ENCODE assay signal across 14 cellular contexts in the genomic region with DNA sequence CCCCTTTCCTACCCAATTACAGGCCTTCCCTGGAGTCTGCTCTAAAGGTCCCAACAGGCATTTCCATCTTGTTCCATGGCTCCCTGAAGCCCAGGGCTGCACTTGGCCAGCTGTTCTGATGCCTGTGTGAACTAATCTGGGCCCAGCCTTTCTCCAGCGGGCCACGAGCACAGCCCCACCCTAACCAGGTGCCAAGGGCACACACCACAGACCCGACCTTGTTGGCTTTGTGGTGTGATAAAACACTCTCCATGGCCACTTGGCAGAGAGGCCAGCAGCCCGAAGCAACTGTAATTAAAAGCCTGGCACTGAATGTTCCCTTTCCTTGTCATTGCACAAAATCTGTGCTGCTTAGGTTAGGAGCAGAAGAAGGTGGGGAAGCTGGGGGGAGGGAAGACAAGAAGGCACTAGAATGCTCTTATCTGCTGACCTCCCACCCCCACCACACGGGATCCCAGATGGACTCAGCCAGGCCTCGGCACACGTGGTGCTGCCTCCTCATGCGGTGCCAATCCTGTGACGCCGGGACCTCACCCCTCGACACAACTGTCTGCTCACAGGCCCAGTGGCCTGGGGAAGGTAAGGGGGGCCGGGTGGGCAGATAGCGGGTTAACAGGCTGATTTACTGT. TPM values are rescaled to one million over a fixed set of nuclear protein-coding genes. Genes with fewer than 3 reads are reported as not detected.
A peak's percentile ranks its signal among the peaks of the same experiment; 100 is the strongest.
DNase-seq lines count a peak whose midpoint lies in the region; ATAC-seq and TF ChIP-seq lines count a peak whose summit lies in the region.
"Had no signal": no experiment of that assay in that cellular context is flagged by ENCODE, and none has a peak within 500 bp of the region (broad histone marks: within the 10 kb centered on the region; RNA-seq: fewer than 3 reads in every experiment).

No MANE protein-coding gene starts in this region.

- no peak overlapping the region for H2BK15ac ChIP-seq in IMR-90 (ENCODE audit: low read depth, low read length)

- ATAC-seq in IMR-90 (ENCODE audit: low read depth) (no peak), omental fat pad (ENCODE audit: low FRiP score) (no peak), HG03025 (IDR thresholded peaks at IDR 0.05; ENCODE audit: low FRiP score, unreplicated experiment) (no peak)
- no peak for ATAC-seq in CD8-positive, alpha-beta T cell
- ATAC-seq: activated CD8-positive, alpha-beta T cell treated with anti-CD3 and anti-CD28 coated beads, Interleukin-2, amount 10 ng/mL, durations not matched to agents 7 days and 5 days; GM12878 had no signal

- H2AK9ac ChIP-seq in IMR-90 (replicated peaks; ENCODE audit: low read depth, low read length, poor library complexity) = no peak overlapping the region

- no peak overlapping the region for H2AK5ac ChIP-seq in IMR-90 (ENCODE audit: low read depth, low read length)

- no peaks in the 10 kb centered on the region for H3K27me3 ChIP-seq in IMR-90 (ENCODE audit: control insufficient read depth, insufficient read depth, low read length)
- H3K27me3 ChIP-seq in breast epithelium = no peaks in the 10 kb centered on the region
- no peaks in the 10 kb centered on the region for H3K27me3 ChIP-seq in layer of hippocampus (ENCODE audit: control insufficient read depth, insufficient read depth, low read length)
- no peaks in the 10 kb centered on the region for H3K27me3 ChIP-seq in spleen (replicated peaks in 1 of 7)
- H3K27me3 ChIP-seq in CD8-positive, alpha-beta T cell (ENCODE audit: insufficient read depth, low read length) = no peaks in the 10 kb centered on the region

- TF ChIP-seq POLR2A in IMR-90 (IDR thresholded peaks at IDR 0.05; ENCODE audit: low read depth, low read length) (no peak), breast epithelium (IDR thresholded peaks at IDR 0.05) (no peak), spleen (IDR thresholded peaks at IDR 0.05) (no peak)

- POLR2A ChIA-PET in IMR-90 (lab: Charles Lee; ENCODE audit: unreplicated experiment) = no interaction called here
- POLR2A ChIA-PET in CD8-positive, alpha-beta T cell (lab: Charles Lee) = no interaction called here

- peaks cover 62% of the 10 kb centered on the region for H3K36me3 Mint-ChIP-seq in CD8-positive, alpha-beta T cell
- H3K36me3 Mint-ChIP-seq: IgD-negative memory B cell had no signal

- H4K20me1 ChIP-seq in IMR-90 (ENCODE audit: insufficient read depth, low read length) = 0 out of 2 replicates have a peak, but pooled peaks cover 10% of the 10 kb centered on the region

- no peak overlapping the region for H3K4me3 Mint-ChIP-seq in CD8-positive, alpha-beta T cell
- H3K4me3 Mint-ChIP-seq: activated CD8-positive, alpha-beta T cell treated with anti-CD3 and anti-CD28 coated beads, Interleukin-2, amount 10 ng/mL, durations not matched to agents 7 days and 5 days; CD8-positive, alpha-beta memory T cell; IgD-negative memory B cell had no signal

- H3K36me3 ChIP-seq in IMR-90 (ENCODE audit: control insufficient read depth, insufficient read depth, low read length) = peaks cover 30% of the 10 kb centered on the region
- H3K36me3 ChIP-seq in breast epithelium = no peaks in the 10 kb centered on the region
- H3K36me3 ChIP-seq in spleen = peaks cover 0 to 79% (median 52%) of the 10 kb centered on the region in 6 donors
- peaks cover 45% of the 10 kb centered on the region for H3K36me3 ChIP-seq in CD8-positive, alpha-beta T cell (ENCODE audit: insufficient read depth, low read length)

- BruUV-seq in IMR-90 (replicated peaks; lab: Mats Ljungman, UMichigan) = no TSS peak

- H3K23ac ChIP-seq in IMR-90 (ENCODE audit: low read depth, low read length) = no peak overlapping the region

- no peak overlapping the region for H3K18ac ChIP-seq in IMR-90 (ENCODE audit: low read depth, low read length)

- 60% methylated on average over 1 of the region's 13 CpGs; no CpG with 5 or more reads in 1 of the 2 experiments for WGBS in IMR-90 (ENCODE audit: extremely low coverage in 2 of 2, insufficient read length in 1 of 2), 2 experiments
- 55 to 87% (median 77%) methylated on average over 13 of the region's 13 CpGs for WGBS in spleen, 5 donors

- H3K27me3 Mint-ChIP-seq in CD8-positive, alpha-beta T cell (ENCODE audit: low read depth) = no peaks in the 10 kb centered on the region
- H3K27me3 Mint-ChIP-seq: CD8-positive, alpha-beta memory T cell; IgD-negative memory B cell had no signal

- no peak overlapping the region for H2BK5ac ChIP-seq in IMR-90 (ENCODE audit: low read depth, low read length, poor library complexity, severe bottlenecking)

- H3K9me3 ChIP-seq in IMR-90 (ENCODE audit: control insufficient read depth, insufficient read depth, low read length) (no peaks in the 10 kb centered on the region), breast epithelium (no peaks in the 10 kb centered on the region), spleen (no peaks in the 10 kb centered on the region)
- no peaks in the 10 kb centered on the region for H3K9me3 ChIP-seq in CD8-positive, alpha-beta T cell (ENCODE audit: low read length)

- no peaks in the 10 kb centered on the region for H3K9me3 Mint-ChIP-seq in CD8-positive, alpha-beta T cell
- H3K9me3 Mint-ChIP-seq: CD8-positive, alpha-beta memory T cell; IgD-negative memory B cell had no signal

- no peak overlapping the region; the same call in 1 of the 2 replicates for H3K14ac ChIP-seq in IMR-90 (replicated peaks; ENCODE audit: low read depth, low read length)

- no peak overlapping the region for H2BK120ac ChIP-seq in IMR-90 (ENCODE audit: low read depth, low read length)

- intact Hi-C loops in IMR-90 (cut with micrococcal nuclease) (no loop called here), breast epithelium (cut with DNase I; ENCODE audit: low total_unique reads) (no loop called here), spleen (cut with DNase I; ENCODE audit: low total_unique reads) (no loop called here)
- intact Hi-C loops in CD8-positive, alpha-beta T cell (cut with DNase I, micrococcal nuclease) = no loop called here

- no peak overlapping the region for H3K9ac ChIP-seq in IMR-90 (ENCODE audit: low read depth, low read length)

- no peak overlapping the region for H3K56ac ChIP-seq in IMR-90 (ENCODE audit: extremely low read depth, insufficient read depth, low read length)

- DNase-seq in IMR-90 (no peak), breast epithelium (ENCODE audit: low spot score in 2 of 2) (peak in 1 of 2 donors; percentile 91), spleen (no peak), omental fat pad (ENCODE audit: low spot score) (no peak)
- no peak for DNase-seq in stimulated activated naive CD4-positive, alpha-beta T cell treated with Interleukin-2 at 50 U/mL for 16 hours (lab: John Stamatoyannopoulos, UW)
- no peak for DNase-seq in CD8-positive, alpha-beta T cell
- DNase-seq: activated CD8-positive, alpha-beta T cell treated with anti-CD3 and anti-CD28 coated beads, Interleukin-2, amount 10 ng/mL, durations not matched to agents 7 days and 5 days; CD8-positive, alpha-beta memory T cell had no signal

- no peaks in the 10 kb centered on the region for H3K4me1 Mint-ChIP-seq in CD8-positive, alpha-beta T cell (ENCODE audit: low read depth)

- H3K4me3 ChIP-seq in IMR-90 (ENCODE audit: insufficient read depth, low read depth, low read length) = no peak overlapping the region
- H3K4me3 ChIP-seq in breast epithelium = peak overlapping the region in 2 of 3 donors; percentile 22 to 38
- H3K4me3 ChIP-seq in spleen = no peak overlapping the region
- H3K4me3 ChIP-seq in CD8-positive, alpha-beta T cell (ENCODE audit: low read depth, low read length) = no peak overlapping the region
- H3K4me3 ChIP-seq: GM12878 had no signal

- H3K4ac ChIP-seq in IMR-90 (ENCODE audit: low read depth, low read length) = no peak overlapping the region

- H4K8ac ChIP-seq in IMR-90 (ENCODE audit: low read depth in 2 of 2, low read length in 2 of 2) = no peak overlapping the region

- dilution Hi-C loops in IMR-90 (cut with HindIII; ENCODE audit: low sequenced_read_pairs, unreplicated experiment) = no loop called here

- H4K5ac ChIP-seq in IMR-90 (ENCODE audit: low read depth, low read length) = no peak overlapping the region

- no peak overlapping the region for H2AFZ ChIP-seq in IMR-90 (replicated peaks; ENCODE audit: low read length, poor library complexity)

- H3K4me1 ChIP-seq in IMR-90 (ENCODE audit: control insufficient read depth, insufficient read depth, low read length) (peaks cover 8% of the 10 kb centered on the region), breast epithelium (peaks cover 9 to 31% of the 10 kb centered on the region in 2 donors), spleen (peaks cover 3 to 43% (median 23%) of the 10 kb centered on the region in 6 donors)
- no peaks in the 10 kb centered on the region for H3K4me1 ChIP-seq in CD8-positive, alpha-beta T cell (ENCODE audit: insufficient read depth, low read length)

- H3K27ac Mint-ChIP-seq in CD8-positive, alpha-beta T cell = no peak overlapping the region
- H3K27ac Mint-ChIP-seq: activated CD8-positive, alpha-beta T cell treated with anti-CD3 and anti-CD28 coated beads, Interleukin-2, amount 10 ng/mL, durations not matched to agents 7 days and 5 days had no signal

- no peak for TF ChIP-seq RAD21 in IMR-90 (IDR thresholded peaks at IDR 0.05; ENCODE audit: low read length)

- in situ Hi-C loops in IMR-90 (cut with MboI; ENCODE audit: low sequenced_read_pairs) = no loop called here

- CTCF ChIA-PET in IMR-90 (lab: Yijun Ruan, JAX) = no interaction called here
- CTCF ChIA-PET in CD8-positive, alpha-beta T cell (lab: Charles Lee) = no interaction called here

- no peak overlapping the region for H3K27ac ChIP-seq in IMR-90 (ENCODE audit: insufficient read depth, low read length)
- peak overlapping the region; percentile 80 to 91 for H3K27ac ChIP-seq in breast epithelium
- H3K27ac ChIP-seq in layer of hippocampus (ENCODE audit: low read depth, low read length) = peak overlapping the region; percentile 19
- H3K27ac ChIP-seq in spleen = peak overlapping the region in 5 of 8 donors; percentile 51 to 68 (median 65)
- H3K27ac ChIP-seq in CD8-positive, alpha-beta T cell (ENCODE audit: low read depth, low read length) = no peak overlapping the region

- H3K9me1 ChIP-seq in IMR-90 (ENCODE audit: insufficient read depth, low read length) = peaks cover 9% of the 10 kb centered on the region; the same call in 1 of the 2 replicates

- no peak for TF ChIP-seq CTCF in IMR-90 (conservative IDR thresholded peaks at IDR 0.05; ENCODE audit: low read depth, low read length)
- TF ChIP-seq CTCF in breast epithelium (IDR thresholded peaks at IDR 0.05) = no peak
- no peak for TF ChIP-seq CTCF in spleen (IDR thresholded peaks at IDR 0.05 in 8 of 11, conservative IDR thresholded peaks at IDR 0.05 in 3 of 11)
- no peak for TF ChIP-seq CTCF in omental fat pad (IDR thresholded peaks at IDR 0.05)
- no peak for TF ChIP-seq CTCF in CD8-positive, alpha-beta T cell (IDR thresholded peaks at IDR 0.05)

- no peak overlapping the region for H3K4me2 ChIP-seq in IMR-90 (ENCODE audit: low read depth, low read length)

- no peak overlapping the region for H2BK20ac ChIP-seq in IMR-90 (ENCODE audit: low read depth, low read length)

- H4K91ac ChIP-seq in IMR-90 (ENCODE audit: insufficient read depth, low read depth, low read length) = no peak overlapping the region

- H3K79me1 ChIP-seq in IMR-90 (ENCODE audit: low read depth in 1 of 2, low read length in 2 of 2) = peaks cover 0 to 4% of the 10 kb centered on the region in 2 experiments; a peak in 2 of 4 replicates

RNA-seq across cellular contexts. Expression of a gene that starts 9.9 kb away (rescaled TPM):
- total RNA-seq in IMR-90 (2012; rRNA removed) (not detected in 2 replicates), breast epithelium (not detected), spleen (not detected), omental fat pad (1 to 10 TPM in 1 of 4 donors, not detected in 3; 1.6 TPM)
- polyA plus RNA-seq in IMR-90 (2012; rRNA removed) (not detected in 2 replicates), spleen (under 1 TPM in 1 of 3 donors, not detected in 2; 0.06 TPM)
- not detected in 2 replicates for polyA plus RNA-seq in IMR-90 (2012; cell fraction: cytosol; rRNA removed)
- polyA plus RNA-seq in IMR-90 (2012; cell fraction: nucleus; rRNA removed; ENCODE audit: low replicate concordance) = 0.09 and 0.12 TPM in 2 replicates
- total RNA-seq in CD8-positive, alpha-beta T cell = not detected
- total RNA-seq: activated CD8-positive, alpha-beta T cell treated with anti-CD3 and anti-CD28 coated beads, Interleukin-2, amount 10 ng/mL, durations not matched to agents 7 days and 5 days; bronchial epithelial cell; CD8-positive, alpha-beta memory T cell; GM12878 had no signal
- polyA plus RNA-seq: CD8-positive, alpha-beta memory T cell; GM12878; IgD-negative memory B cell had no signal

RNA-seq across cellular contexts. Expression of a gene that starts 17.3 kb away (rescaled TPM):
- total RNA-seq in IMR-90 (2012; rRNA removed) = 90.0 and 104 TPM in 2 replicates
- 84.2 TPM in 2 replicates for polyA plus RNA-seq in IMR-90 (2012; rRNA removed)
- 60.3 and 78.3 TPM in 2 replicates for polyA plus RNA-seq in IMR-90 (2012; cell fraction: cytosol; rRNA removed)
- polyA plus RNA-seq in IMR-90 (2012; cell fraction: nucleus; rRNA removed; ENCODE audit: low replicate concordance) = 41.2 and 50.2 TPM in 2 replicates
- total RNA-seq in breast epithelium = 10 to 100 TPM; 67.8 to 84.9 (median 70.1) TPM
- 10 to 100 TPM; 48.2 to 73.4 (median 54.5) TPM for total RNA-seq in spleen
- polyA plus RNA-seq in spleen = 10 to 100 TPM; 46.5 to 70.4 (median 60.8) TPM
- 10 to 100 TPM; 54.7 to 73.5 (median 67.3) TPM for total RNA-seq in omental fat pad
- 10 to 100 TPM; 35.8 to 36.6 TPM for total RNA-seq in CD8-positive, alpha-beta T cell

RNA-seq across cellular contexts. Expression of a gene that starts 51.1 kb away (rescaled TPM):
- total RNA-seq in IMR-90 (2012; rRNA removed) (0.54 and 0.56 TPM in 2 replicates), breast epithelium (100 to 1,000 TPM in 2 of 3 donors, 10 to 100 TPM in 1; 85.9 to 187 (median 144) TPM), spleen (100 to 1,000 TPM; 124 to 393 (median 243) TPM), omental fat pad (100 to 1,000 TPM in 3 of 4 donors, 10 to 100 TPM in 1; 89.7 to 661 (median 197) TPM)
- polyA plus RNA-seq in IMR-90 (2012; rRNA removed) (1.4 and 1.5 TPM in 2 replicates), spleen (10 to 100 TPM; 18.5 to 98.9 (median 38.0) TPM)
- 0.76 and 2.1 TPM in 2 replicates for polyA plus RNA-seq in IMR-90 (2012; cell fraction: cytosol; rRNA removed)
- 1.7 and 2.8 TPM in 2 replicates for polyA plus RNA-seq in IMR-90 (2012; cell fraction: nucleus; rRNA removed; ENCODE audit: low replicate concordance)
- not detected for total RNA-seq in CD8-positive, alpha-beta T cell
- total RNA-seq: activated CD8-positive, alpha-beta T cell treated with anti-CD3 and anti-CD28 coated beads, Interleukin-2, amount 10 ng/mL, durations not matched to agents 7 days and 5 days; CD8-positive, alpha-beta memory T cell had no signal
- polyA plus RNA-seq: CD8-positive, alpha-beta memory T cell; IgD-negative memory B cell; neural cell had no signal

Comparison
In these comparisons a context has a peak if more than half of its experiments do, and no peak if none do; other contexts are left out.
1. H3K27ac ChIP-seq: peak in breast epithelium (2 of 2), layer of hippocampus (single experiment) and spleen (5 of 8); none in IMR-90 (single experiment) and CD8-positive, alpha-beta T cell (single experiment).
2. H3K4me3 ChIP-seq: peak in breast epithelium (2 of 3); none in IMR-90 (single experiment), spleen (0 of 8) and CD8-positive, alpha-beta T cell (single experiment).
3. RNA of a gene that starts 51.1 kb away (total RNA-seq): 124 to 393 TPM in spleen, 89.7 to 661 TPM in omental fat pad and 85.9 to 187 TPM in breast epithelium; 0.54 to 0.56 TPM in IMR-90 and not detected in CD8-positive, alpha-beta T cell; every median in the first group is over 10 times any median in the second.